In the genomic region with DNA sequence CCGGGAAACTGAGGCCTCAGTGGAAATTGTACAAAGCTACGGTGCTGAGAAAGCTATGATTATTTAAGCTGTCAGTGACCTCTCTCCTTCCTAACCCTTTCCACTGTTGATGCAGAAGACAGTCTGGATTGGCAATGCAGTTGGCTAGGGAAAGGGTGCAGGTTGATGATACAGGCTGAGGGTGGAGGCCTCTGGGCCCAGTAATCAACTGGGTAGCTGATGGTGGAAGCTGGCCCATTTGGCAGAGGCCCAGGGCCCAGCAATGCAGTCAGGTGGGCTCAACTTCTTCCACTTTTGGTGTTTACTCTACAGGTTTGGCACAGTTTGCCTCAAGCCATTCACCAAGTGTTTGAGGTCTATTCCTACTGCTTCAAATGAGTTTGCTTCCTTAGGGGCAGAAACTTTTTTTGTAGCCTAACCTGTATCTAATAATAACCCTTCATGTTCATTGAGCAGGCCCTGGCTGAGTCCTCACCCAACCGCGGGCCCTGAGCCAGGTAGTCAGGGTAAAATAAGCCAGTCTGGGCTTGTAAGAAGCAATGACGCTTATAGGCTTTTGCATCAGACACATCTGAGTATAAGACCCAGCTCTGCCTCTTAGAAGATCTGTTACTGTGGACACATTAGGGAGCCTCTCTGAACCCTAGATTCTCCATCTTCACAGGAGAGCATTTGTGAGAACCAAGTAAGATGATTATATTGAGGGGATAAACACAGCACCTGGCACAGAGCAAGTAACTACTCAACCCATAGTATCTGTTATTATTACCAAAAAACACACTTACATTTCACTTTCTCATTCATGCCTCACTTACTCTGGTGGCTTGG, we compare ENCODE assay signal across 2 cellular contexts.
TF ChIP-seq lines count a peak whose summit lies in the region.

No MANE protein-coding gene starts in this region.

TF ChIP-seq in IMR-90, 13 proteins besides CTCF, POLR2A, EP300 and RAD21:
- TF ChIP-seq FOS (IDR thresholded peaks at IDR 0.05; ENCODE audit: low read depth, low read length) (no peak), SMC3 (IDR thresholded peaks at IDR 0.05; ENCODE audit: low read depth, low read length) (no peak), RFX5 (IDR thresholded peaks at IDR 0.05; ENCODE audit: low read depth, low read length) (no peak), MXI1 (IDR thresholded peaks at IDR 0.05; ENCODE audit: borderline replicate concordance, low read depth, low read length) (no peak), MAFK (IDR thresholded peaks at IDR 0.05; ENCODE audit: low read depth, low read length) (no peak), MAZ (IDR thresholded peaks at IDR 0.05; ENCODE audit: borderline replicate concordance, low read depth, low read length) (no peak), CHD1 (IDR thresholded peaks at IDR 0.05; ENCODE audit: low read depth, low read length) (no peak), CEBPB (IDR thresholded peaks at IDR 0.05; ENCODE audit: low read depth, low read length) (no peak)
- TF ChIP-seq, protein P1, sequence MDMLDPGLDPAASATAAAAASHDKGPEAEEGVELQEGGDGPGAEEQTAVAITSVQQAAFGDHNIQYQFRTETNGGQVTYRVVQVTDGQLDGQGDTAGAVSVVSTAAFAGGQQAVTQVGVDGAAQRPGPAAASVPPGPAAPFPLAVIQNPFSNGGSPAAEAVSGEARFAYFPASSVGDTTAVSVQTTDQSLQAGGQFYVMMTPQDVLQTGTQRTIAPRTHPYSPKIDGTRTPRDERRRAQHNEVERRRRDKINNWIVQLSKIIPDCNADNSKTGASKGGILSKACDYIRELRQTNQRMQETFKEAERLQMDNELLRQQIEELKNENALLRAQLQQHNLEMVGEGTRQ (IDR thresholded peaks at IDR 0.05; ENCODE audit: low read depth, low read length): no peak
- TF ChIP-seq, protein P2, sequence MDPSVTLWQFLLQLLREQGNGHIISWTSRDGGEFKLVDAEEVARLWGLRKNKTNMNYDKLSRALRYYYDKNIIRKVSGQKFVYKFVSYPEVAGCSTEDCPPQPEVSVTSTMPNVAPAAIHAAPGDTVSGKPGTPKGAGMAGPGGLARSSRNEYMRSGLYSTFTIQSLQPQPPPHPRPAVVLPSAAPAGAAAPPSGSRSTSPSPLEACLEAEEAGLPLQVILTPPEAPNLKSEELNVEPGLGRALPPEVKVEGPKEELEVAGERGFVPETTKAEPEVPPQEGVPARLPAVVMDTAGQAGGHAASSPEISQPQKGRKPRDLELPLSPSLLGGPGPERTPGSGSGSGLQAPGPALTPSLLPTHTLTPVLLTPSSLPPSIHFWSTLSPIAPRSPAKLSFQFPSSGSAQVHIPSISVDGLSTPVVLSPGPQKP (IDR thresholded peaks at IDR 0.05; ENCODE audit: borderline replicate concordance, low read depth, low read length): no peak

TF ChIP-seq in HEK293T, 16 proteins besides CTCF, POLR2A, EP300 and RAD21:
- TF ChIP-seq HDGF (IDR thresholded peaks at IDR 0.05; ENCODE audit: borderline replicate concordance) (no peak), LEF1 (IDR thresholded peaks at IDR 0.05; ENCODE audit: borderline replicate concordance) (no peak), FOXM1 (IDR thresholded peaks at IDR 0.05; ENCODE audit: borderline replicate concordance) (no peak), ZNF384 (IDR thresholded peaks at IDR 0.05) (no peak), TARDBP (IDR thresholded peaks at IDR 0.05) (no peak), CTBP1 (IDR thresholded peaks at IDR 0.05; ENCODE audit: borderline replicate concordance) (no peak), BHLHE40 (IDR thresholded peaks at IDR 0.05; ENCODE audit: borderline replicate concordance) (no peak), SP1 (IDR thresholded peaks at IDR 0.05) (no peak), L3MBTL2 (conservative IDR thresholded peaks at IDR 0.05) (no peak), ELF4 (IDR thresholded peaks at IDR 0.05) (no peak), NFRKB (IDR thresholded peaks at IDR 0.05) (no peak), FOXK2 (IDR thresholded peaks at IDR 0.05) (no peak), SUZ12 (IDR thresholded peaks at IDR 0.05) (no peak), ARNT (IDR thresholded peaks at IDR 0.05) (no peak), FOXA1 (IDR thresholded peaks at IDR 0.05) (no peak)
- TF ChIP-seq, protein P3, sequence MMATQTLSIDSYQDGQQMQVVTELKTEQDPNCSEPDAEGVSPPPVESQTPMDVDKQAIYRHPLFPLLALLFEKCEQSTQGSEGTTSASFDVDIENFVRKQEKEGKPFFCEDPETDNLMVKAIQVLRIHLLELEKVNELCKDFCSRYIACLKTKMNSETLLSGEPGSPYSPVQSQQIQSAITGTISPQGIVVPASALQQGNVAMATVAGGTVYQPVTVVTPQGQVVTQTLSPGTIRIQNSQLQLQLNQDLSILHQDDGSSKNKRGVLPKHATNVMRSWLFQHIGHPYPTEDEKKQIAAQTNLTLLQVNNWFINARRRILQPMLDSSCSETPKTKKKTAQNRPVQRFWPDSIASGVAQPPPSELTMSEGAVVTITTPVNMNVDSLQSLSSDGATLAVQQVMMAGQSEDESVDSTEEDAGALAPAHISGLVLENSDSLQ (IDR thresholded peaks at IDR 0.05): no peak
